ENCODE assay signal across 8 cellular contexts in the genomic region with DNA sequence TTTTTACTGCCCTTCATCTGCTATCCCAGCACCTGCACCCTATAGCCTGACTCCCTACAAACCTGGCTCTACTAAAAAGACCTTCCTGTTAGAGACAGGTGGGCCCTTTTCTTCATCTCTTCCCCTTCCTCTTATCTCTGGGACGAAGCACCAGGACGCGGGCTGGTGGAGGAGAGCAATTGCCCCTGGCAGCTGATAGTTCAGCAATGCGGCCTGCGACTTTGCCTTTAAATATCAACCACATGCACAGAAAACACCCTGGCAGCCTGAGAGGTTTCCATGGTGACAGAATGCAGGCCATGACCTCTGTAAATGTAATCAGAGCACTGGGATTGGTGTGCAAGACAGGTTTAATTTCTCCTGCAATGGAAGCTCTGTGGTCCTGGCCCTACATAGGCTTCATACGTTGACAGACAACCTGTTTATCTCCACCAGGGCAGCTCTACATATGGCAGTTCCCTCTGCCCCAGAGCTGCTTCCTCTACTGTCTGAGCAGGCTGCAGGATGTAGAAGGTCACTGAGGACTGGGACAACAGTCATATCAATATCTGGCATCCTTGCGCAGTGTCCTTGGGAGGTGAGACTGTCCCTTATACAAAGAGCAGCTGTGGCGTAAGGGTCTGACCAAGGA. TPM values are rescaled to one million over a fixed set of nuclear protein-coding genes. Genes with fewer than 3 reads are reported as not detected.
DNase-seq lines count a peak whose midpoint lies in the region; ATAC-seq and TF ChIP-seq lines count a peak whose summit lies in the region.

No MANE protein-coding gene starts in this region.

- no peak overlapping the region; the same call in 1 of the 2 replicates for H3K4me3 ChIP-seq in GM06990 (replicated peaks; ENCODE audit: low read depth, low read length)
- no peak overlapping the region for H3K4me3 ChIP-seq in brain microvascular endothelial cell (ENCODE audit: low read depth, low read length)
- no peak overlapping the region for H3K4me3 ChIP-seq in thyroid gland (replicated peaks in 1 of 3)

- H3K27ac Mint-ChIP-seq in naive thymus-derived CD8-positive, alpha-beta T cell, result peak overlapping the region; percentile 85 to 98 (median 96)

- ATAC-seq in activated T-cell treated with anti-CD3 and anti-CD28 coated beads, Interleukin-2, amount 50 U/mL, for 4 hours, result peak; percentile 20 to 39
- ATAC-seq in naive thymus-derived CD8-positive, alpha-beta T cell, result peak; percentile 56 to 61

- peaks cover 94% of the 10 kb centered on the region for H3K4me1 Mint-ChIP-seq in activated T-cell treated with anti-CD3 and anti-CD28 coated beads, Interleukin-2, amount 50 U/mL, for 4 hours (ENCODE audit: low read depth)
- peaks cover 64 to 95% (median 92%) of the 10 kb centered on the region in 4 donors for H3K4me1 Mint-ChIP-seq in naive thymus-derived CD8-positive, alpha-beta T cell

- POLR2A ChIA-PET in naive thymus-derived CD8-positive, alpha-beta T cell (lab: Charles Lee), result interaction anchor here (0.6 to 7.5 kb wide), 7 partner anchors 8 to 77 kb away, joined by 3 to 115 read pairs (median 8); partner anchors contain the start of gene SKAP1

- TF ChIP-seq POLR2A in thyroid gland (IDR thresholded peaks at IDR 0.05), result no peak

- no peaks in the 10 kb centered on the region for H3K36me3 ChIP-seq in GM06990 (ENCODE audit: control insufficient read depth, insufficient read depth, low read length)
- H3K36me3 ChIP-seq in brain microvascular endothelial cell (replicated peaks), result no peaks in the 10 kb centered on the region
- no peaks in the 10 kb centered on the region for H3K36me3 ChIP-seq in thyroid gland

- H3K4me1 ChIP-seq in thyroid gland, result no peaks in the 10 kb centered on the region

- in situ Hi-C loops in brain microvascular endothelial cell (cut with HindIII; ENCODE audit: low pct_ligation_motif_present, low sequenced_read_pairs), result no loop called here

- peaks cover 3% of the 10 kb centered on the region for H3K9me3 Mint-ChIP-seq in activated T-cell treated with anti-CD3 and anti-CD28 coated beads, Interleukin-2, amount 50 U/mL, for 4 hours
- H3K9me3 Mint-ChIP-seq in naive thymus-derived CD8-positive, alpha-beta T cell, result peaks cover 0 to 22% (median 0%) of the 10 kb centered on the region in 9 donors

- no peaks in the 10 kb centered on the region for H3K27me3 ChIP-seq in GM06990 (replicated peaks; ENCODE audit: control insufficient read depth, insufficient read depth, low read length)
- peaks cover 12% of the 10 kb centered on the region for H3K27me3 ChIP-seq in brain microvascular endothelial cell (replicated peaks)
- no peaks in the 10 kb centered on the region for H3K27me3 ChIP-seq in thyroid gland

- no peak overlapping the region for H3K27ac ChIP-seq in brain microvascular endothelial cell
- no peak overlapping the region for H3K27ac ChIP-seq in thyroid gland

- no peaks in the 10 kb centered on the region for H3K9me3 ChIP-seq in thyroid gland

- TF ChIP-seq CTCF in GM06990 (IDR thresholded peaks at IDR 0.05; ENCODE audit: insufficient read depth, low read length, poor library complexity, severe bottlenecking), result no peak
- no peak for TF ChIP-seq CTCF in brain microvascular endothelial cell (IDR thresholded peaks at IDR 0.05; ENCODE audit: low read depth, low read length, missing control alignments)
- TF ChIP-seq CTCF in thyroid gland (IDR thresholded peaks at IDR 0.05), result no peak

- WGBS in thyroid gland, 2 donors, result 76 to 86% methylated on average over 7 to 8 of the region's 8 CpGs

- peak overlapping the region; percentile 53 for H3K4me3 Mint-ChIP-seq in activated T-cell treated with anti-CD3 and anti-CD28 coated beads, Interleukin-2, amount 50 U/mL, for 4 hours
- H3K4me3 Mint-ChIP-seq in naive thymus-derived CD8-positive, alpha-beta T cell, result peak overlapping the region; percentile 48 to 83 (median 78)

- DNase-seq in GM06990 (ENCODE audit: extremely low read depth, insufficient read length), result peak; percentile 37
- peak; percentile 51 for DNase-seq in NCI-H146 (lab: John Stamatoyannopoulos, UW)
- peak; percentile 30 for DNase-seq in activated T-cell treated with anti-CD3 and anti-CD28 coated beads, Interleukin-2, amount 50 U/mL, for 4 hours
- peak in 9 of 10 donors; percentile 19 to 77 (median 64) for DNase-seq in naive thymus-derived CD8-positive, alpha-beta T cell
- DNase-seq in NCI-H2107 (lab: John Stamatoyannopoulos, UW), result no peak
- DNase-seq in brain microvascular endothelial cell, result no peak
- DNase-seq in MV-4-11 (lab: John Stamatoyannopoulos, UW), result no peak
- no peak for DNase-seq in thyroid gland

- intact Hi-C loops in thyroid gland (cut with DNase I), result no loop called here

- no peaks in the 10 kb centered on the region for H3K27me3 Mint-ChIP-seq in activated T-cell treated with anti-CD3 and anti-CD28 coated beads, Interleukin-2, amount 50 U/mL, for 4 hours (ENCODE audit: low read depth)
- H3K27me3 Mint-ChIP-seq in naive thymus-derived CD8-positive, alpha-beta T cell, result no peaks in the 10 kb centered on the region

- H3K36me3 Mint-ChIP-seq in activated T-cell treated with anti-CD3 and anti-CD28 coated beads, Interleukin-2, amount 50 U/mL, for 4 hours (ENCODE audit: insufficient read depth), result no peaks in the 10 kb centered on the region
- H3K36me3 Mint-ChIP-seq in naive thymus-derived CD8-positive, alpha-beta T cell, result no peaks in the 10 kb centered on the region

RNA-seq across cellular contexts. Expression of gene SKAP1, which starts 10.0 kb away (rescaled TPM):
- total RNA-seq in activated T-cell treated with anti-CD3 and anti-CD28 coated beads, Interleukin-2, amount 50 U/mL, for 4 hours, result 10 to 100 TPM; 25.8 to 33.9 (median 28.7) TPM
- 10 to 100 TPM; 73.0 to 74.6 TPM for total RNA-seq in naive thymus-derived CD8-positive, alpha-beta T cell
- polyA plus RNA-seq in naive thymus-derived CD8-positive, alpha-beta T cell, result 100 to 1,000 TPM; 223 to 237 (median 230) TPM
- 1 to 10 TPM in 2 of 4 donors, under 1 TPM in 2; 0.33 to 2.1 (median 1.0) TPM for total RNA-seq in thyroid gland

Comparison
In these comparisons a context has a peak if more than half of its experiments do, and no peak if none do; other contexts are left out.
1. DNase-seq: peak in GM06990 (single experiment), NCI-H146 (single experiment), activated T-cell treated with anti-CD3 and anti-CD28 coated beads, Interleukin-2, amount 50 U/mL, for 4 hours (single experiment) and naive thymus-derived CD8-positive, alpha-beta T cell (9 of 10); none in NCI-H2107 (single experiment), brain microvascular endothelial cell (single experiment), MV-4-11 (single experiment) and thyroid gland (0 of 2).
2. RNA of gene SKAP1, which starts 10.0 kb away (total RNA-seq): 73.0 to 74.6 TPM in naive thymus-derived CD8-positive, alpha-beta T cell and 25.8 to 33.9 TPM in activated T-cell treated with anti-CD3 and anti-CD28 coated beads, Interleukin-2, amount 50 U/mL, for 4 hours; 0.33 to 2.1 TPM in thyroid gland; every median in the first group is over 4 times any median in the second.